ENCODE assay signal across 8 cellular contexts in genomic region chr16:71358464-71359031, GRCh38. TPM values are rescaled to one million over a fixed set of nuclear protein-coding genes. Genes with fewer than 3 reads are reported as not detected.
DNase-seq lines count a peak whose midpoint lies in the region; FAIRE-seq and TF ChIP-seq lines count a peak whose summit lies in the region.

Gene CALB2, plus strand, starts transcription at chr16:71358723. Its CDS starts 70 bp downstream, at chr16:71358793.

- H3K27me3 ChIP-seq in MG63 (no peaks in the 10 kb centered on the region), WERI-Rb-1 (ENCODE audit: insufficient read depth, low read depth, severe bottlenecking) (peaks cover 2% of the 10 kb centered on the region), breast epithelium (peaks cover 0 to 8% of the 10 kb centered on the region in 2 donors), keratinocyte (ENCODE audit: control insufficient read depth, extremely low read depth, insufficient read depth, low read length) (no peaks in the 10 kb centered on the region)

- FAIRE-seq in keratinocyte (lab: Jason Lieb, UNC): no peak

- H3K4me2 ChIP-seq in keratinocyte (ENCODE audit: control insufficient read depth, extremely low read depth, insufficient read depth, low read depth, low read length): peak within 1 kb of the TSS; percentile 85

- H3K4me1 ChIP-seq in breast epithelium (no peaks in the 10 kb centered on the region), keratinocyte (ENCODE audit: control insufficient read depth, extremely low read depth, insufficient read depth, low read length) (peaks cover 24% of the 10 kb centered on the region)

- intact Hi-C loops in breast epithelium (cut with DNase I; ENCODE audit: low total_unique reads): loop anchor here (10.0 kb wide), 1 partner anchor 1206 kb away; no protein-coding TSS in a partner anchor

- H3K36me3 ChIP-seq in MG63: no peaks in the 10 kb centered on the region
- no peaks in the 10 kb centered on the region for H3K36me3 ChIP-seq in WERI-Rb-1
- no peaks in the 10 kb centered on the region for H3K36me3 ChIP-seq in breast epithelium
- H3K36me3 ChIP-seq in keratinocyte (ENCODE audit: control insufficient read depth in 2 of 2, extremely low read depth in 1 of 2, insufficient read depth in 2 of 2, low read length in 2 of 2): no peaks in the 10 kb centered on the region

- H3K79me2 ChIP-seq in keratinocyte (ENCODE audit: control insufficient read depth, insufficient read depth, low read length): no peaks in the 10 kb centered on the region

- dilution Hi-C loops in keratinocyte (cut with MboI; ENCODE audit: extremely low pct_ligation_motif_present, low sequenced_read_pairs): no loop called here

- peak within 1 kb of the TSS; percentile 41 for H3K9ac ChIP-seq in keratinocyte (ENCODE audit: control insufficient read depth, extremely low read depth, insufficient read depth, low read length)

- H3K4me3 ChIP-seq in MG63 (no peak within 1 kb of the TSS), WERI-Rb-1 (ENCODE audit: low read depth, low read length) (peak within 1 kb of the TSS; percentile 46), breast epithelium (peak within 1 kb of the TSS; percentile 10 to 59 (median 38)), keratinocyte (ENCODE audit: control insufficient read depth in 2 of 3, extremely low read depth in 1 of 3, insufficient read depth in 2 of 3, low read depth in 1 of 3, low read length in 3 of 3) (peak within 1 kb of the TSS in 2 of 3 experiments; percentile 37 to 42)

- no peaks in the 10 kb centered on the region for H3K9me1 ChIP-seq in keratinocyte (ENCODE audit: control insufficient read depth, extremely low read depth, insufficient read depth, low read length)

- no peak within 1 kb of the TSS for H3K27ac ChIP-seq in WERI-Rb-1
- no peak within 1 kb of the TSS for H3K27ac ChIP-seq in breast epithelium
- no peak within 1 kb of the TSS for H3K27ac ChIP-seq in keratinocyte (ENCODE audit: control insufficient read depth, insufficient read depth, low read length)

- DNase-seq in GM03348 (ENCODE audit: low spot score) (peak; percentile 93), H4 (ENCODE audit: low spot score) (peak; percentile 43), MG63 (peak; percentile 53), WERI-Rb-1 (peak; percentile 61), breast epithelium (ENCODE audit: low spot score in 2 of 2) (peak; percentile 46 to 67), keratinocyte (ENCODE audit: low read depth, low spot score) (no peak), NCI-H1048 (lab: John Stamatoyannopoulos, UW) (no peak)
- peak; percentile 15 to 61 for DNase-seq in stimulated activated CD4-positive, alpha-beta T cell treated with anti-CD3 and anti-CD28 coated beads, Interleukin-15, amount 100 ng/mL, for 48 hours (ENCODE audit: low read depth in 2 of 2)

- H4K20me1 ChIP-seq in keratinocyte (ENCODE audit: control insufficient read depth, extremely low read depth, insufficient read depth, low read length): no peaks in the 10 kb centered on the region

- TF ChIP-seq CTCF in WERI-Rb-1 (IDR thresholded peaks at IDR 0.05; ENCODE audit: low read depth, low read length) (peak; percentile 69), breast epithelium (IDR thresholded peaks at IDR 0.05) (peak; percentile 38 to 90 (median 39)), keratinocyte (optimal IDR thresholded peaks at IDR 0.05 in 1 of 3, IDR thresholded peaks at IDR 0.05 in 1 of 3, conservative IDR thresholded peaks at IDR 0.05 in 1 of 3; ENCODE audit: extremely low read depth in 1 of 3, insufficient read depth in 2 of 3, low read length in 3 of 3) (peak; percentile 62 to 80 (median 73))

- no peak for TF ChIP-seq POLR2A in breast epithelium (IDR thresholded peaks at IDR 0.05)

- H3K9me3 ChIP-seq in MG63: no peaks in the 10 kb centered on the region
- no peaks in the 10 kb centered on the region for H3K9me3 ChIP-seq in WERI-Rb-1 (ENCODE audit: severe bottlenecking)
- H3K9me3 ChIP-seq in breast epithelium: no peaks in the 10 kb centered on the region
- H3K9me3 ChIP-seq in keratinocyte (ENCODE audit: control insufficient read depth, low read depth, low read length): no peaks in the 10 kb centered on the region

- peak within 1 kb of the TSS; percentile 66 for H2AFZ ChIP-seq in keratinocyte (ENCODE audit: control insufficient read depth, low read length)

RNA-seq across cellular contexts. Expression of gene CALB2, which starts in this region (rescaled TPM):
- total RNA-seq in H4 (2014; rRNA removed; shearing (Covaris generic)): 30.2 and 32.3 TPM in 2 replicates
- 4.1 TPM in 1 of 2 replicates, not detected in the other for total RNA-seq in MG63 (2014; rRNA removed; shearing (Covaris generic); ENCODE audit: low replicate concordance)
- total RNA-seq in breast epithelium: 100 to 1,000 TPM in 1 of 3 donors, 10 to 100 TPM in 1, 1 to 10 TPM in 1; 7.5 to 169 (median 22.2) TPM
- polyA plus RNA-seq in keratinocyte: 0.39 to 1.4 TPM (median 1.2 TPM) in 3 replicates
- polyA plus RNA-seq in keratinocyte (2011; ENCODE audit: low read depth): 16.9 TPM
- polyA plus RNA-seq in keratinocyte (2011; cell fraction: cytosol; rRNA removed): 0.62 and 0.92 TPM in 2 replicates
- 0.60 and 1.0 TPM in 2 replicates for polyA plus RNA-seq in keratinocyte (2011; cell fraction: nucleus; rRNA removed)
- 0.89 and 8.8 TPM in 2 replicates for polyA plus RNA-seq in keratinocyte (2012; ENCODE audit: low replicate concordance)
- polyA minus RNA-seq in keratinocyte: 0.35 TPM in 1 of 3 replicates, not detected in the others
- polyA minus RNA-seq in keratinocyte (2011; cell fraction: cytosol; rRNA and poly(A)+ RNA removed): not detected
- polyA minus RNA-seq in keratinocyte (2011; cell fraction: nucleus; rRNA and poly(A)+ RNA removed): 0.39 and 3.7 TPM in 2 replicates

Comparison
In these comparisons a context has a peak if more than half of its experiments do, and no peak if none do; other contexts are left out.
1. DNase-seq: peak in GM03348 (single experiment), H4 (single experiment), MG63 (single experiment), WERI-Rb-1 (single experiment), breast epithelium (2 of 2) and stimulated activated CD4-positive, alpha-beta T cell treated with anti-CD3 and anti-CD28 coated beads, Interleukin-15, amount 100 ng/mL, for 48 hours (2 of 2); none in keratinocyte (single experiment) and NCI-H1048 (single experiment).
2. Peak in every context shown above with its lines, with median percentiles within 50 percentile points of each other: CTCF ChIP-seq.